In the genomic region with DNA sequence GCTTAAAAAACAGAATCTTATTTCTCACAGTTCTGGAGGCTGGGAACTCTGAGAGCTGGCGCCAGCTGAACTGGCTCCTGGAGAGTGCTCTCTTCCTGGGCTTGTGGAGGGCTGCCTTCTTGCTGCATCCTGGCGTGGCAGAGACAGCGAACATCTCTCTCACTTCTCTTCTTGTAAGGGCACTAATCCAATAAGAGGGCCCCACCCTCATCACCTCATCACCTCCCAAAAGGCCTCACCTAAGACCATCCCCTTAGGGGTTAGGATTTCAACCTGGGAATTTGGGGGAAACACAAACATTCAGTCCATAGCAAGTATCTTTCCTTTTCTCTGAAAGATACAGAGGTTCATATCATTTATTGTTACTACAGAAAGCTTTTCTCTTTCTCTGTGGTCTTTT, we compare ENCODE assay signal across 32 cellular contexts. TPM values are rescaled to one million over a fixed set of nuclear protein-coding genes. Genes with fewer than 3 reads are reported as not detected.
"Had no signal": no experiment of that assay in that cellular context is flagged by ENCODE, and none has a peak within 500 bp of the region (broad histone marks: within the 10 kb centered on the region; RNA-seq: fewer than 3 reads in every experiment).

No MANE protein-coding gene starts in this region.

- H3K9me3 ChIP-seq: esophagus muscularis mucosa, gastrocnemius medialis, heart right ventricle, left lung, mucosa of descending colon had no signal

- H3K27ac Mint-ChIP-seq: memory B cell, mesothelial cell of epicardium had no signal

- ATAC-seq: foreskin keratinocyte, gastrocnemius medialis, heart right ventricle, left cardiac atrium, left lung, left ventricle myocardium superior, mucosa of descending colon had no signal

- DNase-seq: dermis blood vessel endothelial cell; effector CD4-positive, alpha-beta T cell; effector memory CD4-positive, alpha-beta T cell; foreskin keratinocyte; gastrocnemius medialis; glutamatergic neuron; head of caudate nucleus; heart right ventricle; hippocampal formation; left cardiac atrium; left lung; left ventricle myocardium superior; mammary epithelial cell; mesendoderm; mucosa of descending colon; naive B cell had no signal

- FAIRE-seq: colon, endothelial cell of umbilical vein, islet of Langerhans, keratinocyte had no signal

- H3K36me3 Mint-ChIP-seq: mesothelial cell of epicardium had no signal

- H3K4me1 ChIP-seq: esophagus muscularis mucosa, foreskin keratinocyte had no signal

- H3K27ac ChIP-seq: coronary artery, dorsolateral prefrontal cortex, esophagus muscularis mucosa, foreskin keratinocyte, gastrocnemius medialis, heart right ventricle, left lung had no signal

- H3K4me3 Mint-ChIP-seq: memory B cell, mesothelial cell of epicardium had no signal

- H3K4me3 ChIP-seq: coronary artery, dorsolateral prefrontal cortex, esophagus muscularis mucosa, gastrocnemius medialis, heart right ventricle, left lung, lung, mucosa of descending colon had no signal

- H3K9me3 Mint-ChIP-seq: memory B cell, mesothelial cell of epicardium had no signal

- H3K27me3 ChIP-seq: dorsolateral prefrontal cortex, esophagus muscularis mucosa, foreskin keratinocyte, gastrocnemius medialis had no signal

- H3K36me3 ChIP-seq: esophagus muscularis mucosa, gastrocnemius medialis, heart right ventricle, left lung had no signal

RNA-seq across cellular contexts. Expression of a gene that starts 23.9 kb away (rescaled TPM):
- total RNA-seq: dermis blood vessel endothelial cell, endothelial cell of umbilical vein, epithelial cell of proximal tubule, fibroblast of lung, fibroblast of villous mesenchyme, gastrocnemius medialis, glomerular endothelial cell, kidney epithelial cell, myocyte had no signal
- polyA plus RNA-seq: endothelial cell of umbilical vein, fibroblast of lung, mammary epithelial cell had no signal
